ENCODE assay signal across 17 cellular contexts in the genomic region with DNA sequence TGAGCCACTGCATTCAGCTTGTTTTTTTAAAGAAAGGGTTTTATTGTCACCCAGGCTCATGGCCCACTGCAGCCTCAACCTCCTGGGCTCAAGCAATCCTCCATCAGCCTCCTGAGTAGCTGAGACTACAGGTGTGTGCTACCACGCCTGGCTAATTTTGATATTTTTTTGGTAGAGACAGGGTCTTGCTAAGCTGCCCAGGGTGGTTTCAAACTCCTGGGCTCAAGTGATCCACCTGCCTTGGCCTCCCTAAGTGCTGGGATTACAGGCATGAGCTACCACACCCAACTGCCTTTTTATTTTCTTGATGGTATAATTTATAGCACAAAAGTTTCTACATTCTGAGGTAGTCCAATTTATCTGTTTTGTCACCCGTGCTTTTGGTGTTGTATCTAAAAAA. TPM values are rescaled to one million over a fixed set of nuclear protein-coding genes. Genes with fewer than 3 reads are reported as not detected.
A peak's percentile ranks its signal among the peaks of the same experiment; 100 is the strongest.
DNase-seq lines count a peak whose midpoint lies in the region; ATAC-seq, FAIRE-seq and TF ChIP-seq lines count a peak whose summit lies in the region.
"Had no signal": no experiment of that assay in that cellular context is flagged by ENCODE, and none has a peak within 500 bp of the region (broad histone marks: within the 10 kb centered on the region; RNA-seq: fewer than 3 reads in every experiment).

No MANE protein-coding gene starts in this region.

- no peak overlapping the region for H3K4me3 Mint-ChIP-seq in nephron progenitor cell
- H3K4me3 Mint-ChIP-seq in activated naive CD8-positive, alpha-beta T cell treated with anti-CD3 and anti-CD28 coated beads for 36 hours: no peak overlapping the region
- no peak overlapping the region for H3K4me3 Mint-ChIP-seq in stimulated activated naive CD8-positive, alpha-beta T cell treated with anti-CD3 and anti-CD28 coated beads, Interleukin-15, amount 100 ng/mL, for 72 hours
- H3K4me3 Mint-ChIP-seq: H9 had no signal

- peak overlapping the region; percentile 90 for H3K27ac Mint-ChIP-seq in nephron progenitor cell
- H3K27ac Mint-ChIP-seq in activated naive CD8-positive, alpha-beta T cell treated with anti-CD3 and anti-CD28 coated beads for 36 hours: no peak overlapping the region
- H3K27ac Mint-ChIP-seq in stimulated activated naive CD8-positive, alpha-beta T cell treated with anti-CD3 and anti-CD28 coated beads, Interleukin-15, amount 100 ng/mL, for 72 hours: no peak overlapping the region
- H3K27ac Mint-ChIP-seq: H9 had no signal

- H3K36me3 ChIP-seq in HepG2 (replicated peaks in 1 of 2; ENCODE audit: control insufficient read depth in 1 of 2, insufficient read depth in 2 of 2, low read length in 2 of 2): no peaks in the 10 kb centered on the region
- H3K36me3 ChIP-seq in right lobe of liver: no peaks in the 10 kb centered on the region
- no peaks in the 10 kb centered on the region for H3K36me3 ChIP-seq in endothelial cell of umbilical vein (ENCODE audit: control insufficient read depth in 2 of 2, extremely low read depth in 1 of 2, insufficient read depth in 2 of 2, low read length in 2 of 2)
- no peaks in the 10 kb centered on the region for H3K36me3 ChIP-seq in gastrocnemius medialis

- ATAC-seq in HepG2 (no peak), right lobe of liver (no peak), gastrocnemius medialis (no peak)
- no peak for ATAC-seq in stimulated activated naive CD8-positive, alpha-beta T cell treated with anti-CD3 and anti-CD28 coated beads, Interleukin-15, amount 100 ng/mL, for 72 hours
- ATAC-seq: K562 had no signal

- H3K9me3 ChIP-seq in HepG2 (ENCODE audit: low read length) (no peaks in the 10 kb centered on the region), right lobe of liver (no peaks in the 10 kb centered on the region), endothelial cell of umbilical vein (replicated peaks; ENCODE audit: control insufficient read depth, insufficient read depth, low read length) (no peaks in the 10 kb centered on the region), gastrocnemius medialis (no peaks in the 10 kb centered on the region)

- CTCF ChIA-PET in HepG2 (lab: Yijun Ruan, JAX; ENCODE audit: low intra/inter-chr PET ratio, low total read pairs) (no interaction called here), endothelial cell of umbilical vein (lab: Charles Lee) (interaction anchor here (3.1 kb wide), 1 partner anchor 80 kb away, joined by 10 read pairs; no protein-coding TSS in a partner anchor)

- no peak overlapping the region for H3K4me3 ChIP-seq in HepG2 (replicated peaks in 1 of 3; ENCODE audit: insufficient read depth in 1 of 3, low read depth in 2 of 3, low read length in 3 of 3)
- no peak overlapping the region for H3K4me3 ChIP-seq in right lobe of liver
- H3K4me3 ChIP-seq in endothelial cell of umbilical vein (replicated peaks in 1 of 3; ENCODE audit: insufficient read depth in 1 of 3, low read depth in 1 of 3, low read length in 3 of 3): no peak overlapping the region
- H3K4me3 ChIP-seq in gastrocnemius medialis: no peak overlapping the region
- H3K4me3 ChIP-seq: K562, PC-9 had no signal

- TF ChIP-seq POLR2A in HepG2 (IDR thresholded peaks at IDR 0.05; ENCODE audit: insufficient read depth in 1 of 2, low read depth in 2 of 2, low read length in 2 of 2) (no peak), right lobe of liver (IDR thresholded peaks at IDR 0.05) (no peak), endothelial cell of umbilical vein (IDR thresholded peaks at IDR 0.05; ENCODE audit: low read depth, low read length) (no peak), gastrocnemius medialis (IDR thresholded peaks at IDR 0.05) (no peak)

- H3K36me3 Mint-ChIP-seq in nephron progenitor cell (ENCODE audit: low read depth): peaks cover 7% of the 10 kb centered on the region
- no peaks in the 10 kb centered on the region for H3K36me3 Mint-ChIP-seq in activated naive CD8-positive, alpha-beta T cell treated with anti-CD3 and anti-CD28 coated beads for 36 hours

- H3K9me3 Mint-ChIP-seq in nephron progenitor cell: no peaks in the 10 kb centered on the region
- H3K9me3 Mint-ChIP-seq in activated naive CD8-positive, alpha-beta T cell treated with anti-CD3 and anti-CD28 coated beads for 36 hours: no peaks in the 10 kb centered on the region
- no peaks in the 10 kb centered on the region for H3K9me3 Mint-ChIP-seq in stimulated activated naive CD8-positive, alpha-beta T cell treated with anti-CD3 and anti-CD28 coated beads, Interleukin-15, amount 100 ng/mL, for 72 hours
- H3K9me3 Mint-ChIP-seq: H9 had no signal

- BruUV-seq in HepG2 (replicated peaks; lab: Mats Ljungman, UMichigan) (no TSS peak), endothelial cell of umbilical vein (replicated peaks; lab: Mats Ljungman, UMichigan) (no TSS peak)

- no peak for TF ChIP-seq EP300 in HepG2 (IDR thresholded peaks at IDR 0.05; ENCODE audit: low read depth in 2 of 2, low read length in 2 of 2)
- TF ChIP-seq EP300 in HepG2 (CRISPR knock-in tag; IDR thresholded peaks at IDR 0.05; ENCODE audit: borderline replicate concordance): no peak

- H2AFZ ChIP-seq in HepG2 (ENCODE audit: low read length) (no peak overlapping the region), endothelial cell of umbilical vein (ENCODE audit: low read depth, low read length) (no peak overlapping the region)
- H2AFZ ChIP-seq: PC-9 had no signal

- intact Hi-C loops in HepG2 (cut with micrococcal nuclease; ENCODE audit: unreplicated experiment) (no loop called here), right lobe of liver (cut with DNase I) (no loop called here), endothelial cell of umbilical vein (cut with micrococcal nuclease) (no loop called here), gastrocnemius medialis (cut with DNase I; ENCODE audit: low total_unique reads) (no loop called here)

- POLR2A ChIA-PET in HepG2 (lab: Yijun Ruan, JAX): interaction anchor here (1.0 to 1.4 kb wide), 2 partner anchors 14 to 39 kb away, joined by 3 read pairs; a partner anchor contains a TSS
- POLR2A ChIA-PET in endothelial cell of umbilical vein (lab: Charles Lee): no interaction called here

- no peak for DNase-seq in HepG2 (ENCODE audit: low spot score)
- no peak for DNase-seq in right lobe of liver
- no peak for DNase-seq in endothelial cell of umbilical vein (ENCODE audit: low read depth, low spot score)
- DNase-seq in nephron progenitor cell: no peak
- no peak for DNase-seq in activated naive CD8-positive, alpha-beta T cell treated with anti-CD3 and anti-CD28 coated beads for 36 hours
- DNase-seq in stimulated activated naive CD8-positive, alpha-beta T cell treated with anti-CD3 and anti-CD28 coated beads, Interleukin-15, amount 100 ng/mL, for 72 hours: no peak
- no peak for DNase-seq in gastrocnemius medialis
- DNase-seq in AG08395 (ENCODE audit: low spot score): no peak
- DNase-seq: COR-L47, H9, NCI-H1436 treated with DMSO at 0.1 percent for 48 hours, NCI-H2081 treated with DMSO at 0.1 percent for 48 hours, NCI-H2227 treated with DMSO at 0.1 percent for 48 hours had no signal

- H3K27ac ChIP-seq in HepG2 (ENCODE audit: extremely low read length, insufficient read depth, low read length) (peak overlapping the region; percentile 62), right lobe of liver (no peak overlapping the region), endothelial cell of umbilical vein (ENCODE audit: insufficient read depth, low read depth, low read length) (no peak overlapping the region), gastrocnemius medialis (no peak overlapping the region)
- H3K27ac ChIP-seq: C4-2B, HL-60, PC-9 had no signal

- H3K4me1 ChIP-seq in HepG2 (ENCODE audit: insufficient read depth, low read length): peaks cover 50% of the 10 kb centered on the region
- H3K4me1 ChIP-seq in right lobe of liver: no peaks in the 10 kb centered on the region
- no peaks in the 10 kb centered on the region for H3K4me1 ChIP-seq in endothelial cell of umbilical vein (ENCODE audit: control insufficient read depth, extremely low read depth, insufficient read depth, low read length)
- no peaks in the 10 kb centered on the region for H3K4me1 ChIP-seq in gastrocnemius medialis

- no peaks in the 10 kb centered on the region for H3K9me1 ChIP-seq in endothelial cell of umbilical vein (replicated peaks; ENCODE audit: control insufficient read depth, extremely low read depth, insufficient read depth, low read length)

- H3K9ac ChIP-seq in HepG2 (ENCODE audit: insufficient read depth, low read depth, low read length): 0 out of 2 replicates have a peak overlapping the region, but pooled peaks have one; percentile 22
- H3K9ac ChIP-seq in endothelial cell of umbilical vein (replicated peaks; ENCODE audit: extremely low read depth, insufficient read depth, low read length): no peak overlapping the region

- in situ Hi-C loops in HepG2 (cut with HindIII; ENCODE audit: extremely low pct_ligation_motif_present, low pct_unique_long_range_greater_than_20kb): no loop called here
- in situ Hi-C loops in gastrocnemius medialis (cut with MboI; ENCODE audit: low sequenced_read_pairs in 4 of 4): no loop called here

- dilution Hi-C loops in endothelial cell of umbilical vein (cut with MboI; ENCODE audit: extremely low pct_ligation_motif_present, low sequenced_read_pairs): no loop called here

- H3K27me3 ChIP-seq in HepG2 (ENCODE audit: control insufficient read depth in 1 of 2, insufficient read depth in 2 of 2, low read length in 2 of 2): no peaks in the 10 kb centered on the region
- H3K27me3 ChIP-seq in right lobe of liver: no peaks in the 10 kb centered on the region
- H3K27me3 ChIP-seq in endothelial cell of umbilical vein (ENCODE audit: control insufficient read depth in 2 of 2, insufficient read depth in 2 of 2, low read length in 2 of 2): no peaks in the 10 kb centered on the region
- no peaks in the 10 kb centered on the region for H3K27me3 ChIP-seq in gastrocnemius medialis

- no peaks in the 10 kb centered on the region for H4K20me1 ChIP-seq in HepG2 (ENCODE audit: insufficient read depth, low read length)
- H4K20me1 ChIP-seq in endothelial cell of umbilical vein (replicated peaks; ENCODE audit: control insufficient read depth, extremely low read depth, insufficient read depth, low read length): no peaks in the 10 kb centered on the region

- TF ChIP-seq RAD21 in HepG2 (CRISPR knock-in tag; IDR thresholded peaks at IDR 0.05): no peak

- no peak for TF ChIP-seq CTCF in HepG2 (CRISPR knock-in tag; IDR thresholded peaks at IDR 0.05)
- TF ChIP-seq CTCF in right lobe of liver (IDR thresholded peaks at IDR 0.05): no peak
- TF ChIP-seq CTCF in endothelial cell of umbilical vein (IDR thresholded peaks at IDR 0.05; ENCODE audit: extremely low read depth in 1 of 2, insufficient read depth in 1 of 2, low read depth in 1 of 2, low read length in 2 of 2): no peak
- TF ChIP-seq CTCF in nephron progenitor cell (IDR thresholded peaks at IDR 0.05): no peak
- no peak for TF ChIP-seq CTCF in gastrocnemius medialis (IDR thresholded peaks at IDR 0.05 in 4 of 5, conservative IDR thresholded peaks at IDR 0.05 in 1 of 5)

- H3K4me2 ChIP-seq in HepG2 (ENCODE audit: low read depth, low read length): no peak overlapping the region
- H3K4me2 ChIP-seq in endothelial cell of umbilical vein (ENCODE audit: insufficient read depth, low read length): no peak overlapping the region
- H3K4me2 ChIP-seq: PC-9 had no signal

- 94% methylated on average over 1 of the region's 2 CpGs for WGBS in HepG2 (ENCODE audit: low lambda C conversion rate)
- 77% methylated on average over 2 of the region's 2 CpGs for WGBS in right lobe of liver (ENCODE audit: insufficient coverage, low coverage, low lambda C conversion rate, missing lambda C conversion rate)

- no peak for FAIRE-seq in HepG2 (lab: Jason Lieb, UNC)
- FAIRE-seq in endothelial cell of umbilical vein (lab: Jason Lieb, UNC): peak; percentile 31
- FAIRE-seq: K562 had no signal

- peaks cover 38% of the 10 kb centered on the region for H3K4me1 Mint-ChIP-seq in nephron progenitor cell
- no peaks in the 10 kb centered on the region for H3K4me1 Mint-ChIP-seq in activated naive CD8-positive, alpha-beta T cell treated with anti-CD3 and anti-CD28 coated beads for 36 hours
- H3K4me1 Mint-ChIP-seq in stimulated activated naive CD8-positive, alpha-beta T cell treated with anti-CD3 and anti-CD28 coated beads, Interleukin-15, amount 100 ng/mL, for 72 hours: no peaks in the 10 kb centered on the region
- H3K4me1 Mint-ChIP-seq: H9 had no signal

- H3K27me3 Mint-ChIP-seq in nephron progenitor cell (ENCODE audit: low read depth, poor library complexity): peaks cover 3% of the 10 kb centered on the region
- no peaks in the 10 kb centered on the region for H3K27me3 Mint-ChIP-seq in activated naive CD8-positive, alpha-beta T cell treated with anti-CD3 and anti-CD28 coated beads for 36 hours
- no peaks in the 10 kb centered on the region for H3K27me3 Mint-ChIP-seq in stimulated activated naive CD8-positive, alpha-beta T cell treated with anti-CD3 and anti-CD28 coated beads, Interleukin-15, amount 100 ng/mL, for 72 hours

- H3K79me2 ChIP-seq in HepG2 (ENCODE audit: insufficient read depth, low read length) (no peaks in the 10 kb centered on the region), endothelial cell of umbilical vein (ENCODE audit: control insufficient read depth, insufficient read depth, low read length) (no peaks in the 10 kb centered on the region)

RNA-seq across cellular contexts. Expression of a gene that starts 38.9 kb away (rescaled TPM):
- 216 and 237 TPM in 2 replicates for total RNA-seq in HepG2 (2016; rRNA removed; fragmentation: Illumina TruSeq; extraction: Trizol)
- total RNA-seq in HepG2 (2016; cell fraction: cytosol; rRNA removed; fragmentation: Illumina TruSeq; extraction: Trizol; ENCODE audit: low read depth): 71.5 and 78.9 TPM in 2 replicates
- 224 and 242 TPM in 2 replicates for total RNA-seq in HepG2 (2016; cell fraction: insoluble cytoplasmic fraction; rRNA removed; fragmentation: Illumina TruSeq; extraction: Trizol)
- total RNA-seq in HepG2 (2016; cell fraction: membrane; rRNA removed; fragmentation: Illumina TruSeq; extraction: Trizol): 183 and 209 TPM in 2 replicates
- total RNA-seq in HepG2 (2016; cell fraction: nucleus; rRNA removed; fragmentation: Illumina TruSeq; extraction: Trizol): 221 and 242 TPM in 2 replicates
- polyA plus RNA-seq in HepG2 (2011; rRNA removed): 1,213 and 1,243 TPM in 2 replicates
- 501 and 788 TPM in 2 replicates for polyA plus RNA-seq in HepG2 (2011; cell fraction: cytosol; rRNA removed)
- 2,273 and 3,133 TPM in 2 replicates for polyA plus RNA-seq in HepG2 (2011; cell fraction: nucleus; rRNA removed)
- 931 and 961 TPM in 2 replicates for polyA plus RNA-seq in HepG2 (2012)
- polyA plus RNA-seq in HepG2 (2016; cell fraction: cytosol; fragmentation: Illumina TruSeq; extraction: Trizol; ENCODE audit: low read depth): 82.9 and 86.6 TPM in 2 replicates
- 238 and 267 TPM in 2 replicates for polyA plus RNA-seq in HepG2 (2016; cell fraction: insoluble cytoplasmic fraction; fragmentation: Illumina TruSeq; extraction: Trizol; ENCODE audit: low read depth)
- 166 and 177 TPM in 2 replicates for polyA plus RNA-seq in HepG2 (2016; cell fraction: membrane; fragmentation: Illumina TruSeq; extraction: Trizol; ENCODE audit: low read depth)
- 367 and 400 TPM in 2 replicates for polyA plus RNA-seq in HepG2 (2016; cell fraction: nucleus; fragmentation: Illumina TruSeq; extraction: Trizol; ENCODE audit: insufficient read depth, low read depth)
- polyA minus RNA-seq in HepG2 (2011; rRNA and poly(A)+ RNA removed; ENCODE audit: low replicate concordance): 38.8 and 128 TPM in 2 replicates
- 149 and 175 TPM in 2 replicates for polyA minus RNA-seq in HepG2 (2011; cell fraction: cytosol; rRNA and poly(A)+ RNA removed)
- polyA minus RNA-seq in HepG2 (2011; cell fraction: nucleus; rRNA and poly(A)+ RNA removed): 734 and 963 TPM in 2 replicates
- total RNA-seq in right lobe of liver: 100 to 1,000 TPM; 215 to 640 (median 291) TPM
- total RNA-seq in endothelial cell of umbilical vein: 256 and 289 TPM in 2 replicates
- 264 and 526 TPM in 2 replicates for polyA plus RNA-seq in endothelial cell of umbilical vein
- polyA plus RNA-seq in endothelial cell of umbilical vein (2011; cell fraction: cytosol; rRNA removed): 181 and 234 TPM in 2 replicates
- 3,716 and 6,543 TPM in 2 replicates for polyA plus RNA-seq in endothelial cell of umbilical vein (2011; cell fraction: nucleus; rRNA removed)
- polyA plus RNA-seq in endothelial cell of umbilical vein (2012): 485 and 1,166 TPM in 2 replicates
- polyA minus RNA-seq in endothelial cell of umbilical vein: 186 and 341 TPM in 2 replicates
- polyA minus RNA-seq in endothelial cell of umbilical vein (2011; cell fraction: cytosol; rRNA and poly(A)+ RNA removed): 23.6 TPM
- polyA minus RNA-seq in endothelial cell of umbilical vein (2011; cell fraction: nucleus; rRNA and poly(A)+ RNA removed): 856 and 1,169 TPM in 2 replicates
- 10 to 100 TPM; 70.5 to 71.8 TPM for total RNA-seq in activated naive CD8-positive, alpha-beta T cell treated with anti-CD3 and anti-CD28 coated beads for 36 hours
- 100 to 1,000 TPM in 1 of 4 donors, 10 to 100 TPM in 3; 46.1 to 122 (median 81.4) TPM for total RNA-seq in gastrocnemius medialis
